ENCODE assay signal across 1 cellular context in genomic region chr9:71638627-71639026, GRCh38.
TF ChIP-seq lines count a peak whose summit lies in the region.

No MANE protein-coding gene starts in this region.

TF ChIP-seq in WTC11, 78 proteins besides CTCF, POLR2A, EP300 and RAD21 (continued from another document):
- no peak for TF ChIP-seq NR1H2 (CRISPR knock-in tag; IDR thresholded peaks at IDR 0.05)
- TF ChIP-seq TP53 (CRISPR knock-in tag; IDR thresholded peaks at IDR 0.05): no peak
- TF ChIP-seq ESRRA (CRISPR knock-in tag; IDR thresholded peaks at IDR 0.05; ENCODE audit: borderline replicate concordance): no peak
- TF ChIP-seq FOXJ3 (CRISPR knock-in tag; IDR thresholded peaks at IDR 0.05; ENCODE audit: borderline replicate concordance): no peak
- TF ChIP-seq MXD4 (CRISPR knock-in tag; IDR thresholded peaks at IDR 0.05; ENCODE audit: borderline replicate concordance): no peak
- no peak for TF ChIP-seq CREB1 (CRISPR knock-in tag; IDR thresholded peaks at IDR 0.05)
- TF ChIP-seq, protein P1, sequence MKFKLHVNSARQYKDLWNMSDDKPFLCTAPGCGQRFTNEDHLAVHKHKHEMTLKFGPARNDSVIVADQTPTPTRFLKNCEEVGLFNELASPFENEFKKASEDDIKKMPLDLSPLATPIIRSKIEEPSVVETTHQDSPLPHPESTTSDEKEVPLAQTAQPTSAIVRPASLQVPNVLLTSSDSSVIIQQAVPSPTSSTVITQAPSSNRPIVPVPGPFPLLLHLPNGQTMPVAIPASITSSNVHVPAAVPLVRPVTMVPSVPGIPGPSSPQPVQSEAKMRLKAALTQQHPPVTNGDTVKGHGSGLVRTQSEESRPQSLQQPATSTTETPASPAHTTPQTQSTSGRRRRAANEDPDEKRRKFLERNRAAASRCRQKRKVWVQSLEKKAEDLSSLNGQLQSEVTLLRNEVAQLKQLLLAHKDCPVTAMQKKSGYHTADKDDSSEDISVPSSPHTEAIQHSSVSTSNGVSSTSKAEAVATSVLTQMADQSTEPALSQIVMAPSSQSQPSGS (CRISPR knock-in tag; IDR thresholded peaks at IDR 0.05; ENCODE audit: borderline replicate concordance, low read depth): no peak
- no peak for TF ChIP-seq ZNF512 (CRISPR knock-in tag; IDR thresholded peaks at IDR 0.05; ENCODE audit: borderline replicate concordance)
- TF ChIP-seq EMX1 (CRISPR knock-in tag; IDR thresholded peaks at IDR 0.05): no peak
